ENCODE assay signal across 13 cellular contexts in the genomic region with DNA sequence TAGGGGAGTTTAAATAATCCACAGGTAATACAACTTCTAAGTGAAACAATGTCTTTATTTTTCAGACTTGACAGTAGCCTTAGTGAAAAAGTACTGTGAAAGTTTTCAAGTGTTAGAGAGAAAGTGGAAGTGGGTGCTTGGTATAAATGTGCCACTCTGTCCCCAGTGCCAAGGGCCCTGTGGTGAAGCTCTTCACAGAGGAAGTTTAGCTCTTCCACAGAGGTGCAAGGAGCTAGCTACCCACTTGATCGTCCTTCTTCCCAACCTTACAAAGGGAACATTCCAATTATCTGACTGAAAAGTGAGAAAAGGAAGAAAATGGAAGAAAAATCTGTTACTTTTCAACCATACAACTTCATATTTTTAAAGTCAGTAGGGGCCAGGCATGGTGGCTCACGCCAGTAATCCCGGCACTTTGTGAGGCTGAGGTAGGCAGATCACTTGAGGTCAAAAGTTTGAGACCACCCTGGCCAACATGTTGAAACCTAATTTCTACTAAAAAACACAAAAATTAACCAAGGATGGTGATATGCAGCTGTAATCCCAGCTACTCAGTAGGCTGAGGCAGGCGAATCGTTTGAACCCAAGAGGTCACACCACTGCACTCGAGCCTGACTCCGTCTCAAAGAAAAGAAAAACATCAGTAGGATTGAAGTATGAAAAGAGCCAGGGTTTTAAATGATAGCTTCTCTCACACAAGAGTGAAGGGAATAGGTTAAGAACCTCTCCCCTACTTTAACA. TPM values are rescaled to one million over a fixed set of nuclear protein-coding genes. Genes with fewer than 3 reads are reported as not detected.
DNase-seq lines count a peak whose midpoint lies in the region; ATAC-seq and TF ChIP-seq lines count a peak whose summit lies in the region.
"Had no signal": no experiment of that assay in that cellular context is flagged by ENCODE, and none has a peak within 500 bp of the region (broad histone marks: within the 10 kb centered on the region; RNA-seq: fewer than 3 reads in every experiment).

No MANE protein-coding gene starts in this region.

- peaks cover 86% of the 10 kb centered on the region for H3K4me1 Mint-ChIP-seq in CD4-positive, alpha-beta T cell (ENCODE audit: low read depth)
- H3K4me1 Mint-ChIP-seq in activated naive CD8-positive, alpha-beta T cell treated with anti-CD3 and anti-CD28 coated beads for 36 hours: peaks cover 72% of the 10 kb centered on the region

- POLR2A ChIA-PET in CD4-positive, alpha-beta T cell (lab: Charles Lee): interaction anchor here (0.6 to 3.9 kb wide), 14 partner anchors 8 to 86 kb away, joined by 3 to 26 read pairs (median 4); no protein-coding TSS in a partner anchor

- peak in 1 of 10 experiments; percentile 11 for DNase-seq in CD4-positive, alpha-beta T cell
- no peak for DNase-seq in activated naive CD8-positive, alpha-beta T cell treated with anti-CD3 and anti-CD28 coated beads for 36 hours
- DNase-seq in NCI-H2196 treated with DMSO at 0.1 percent for 48 hours (lab: John Stamatoyannopoulos, UW; ENCODE audit: unreplicated experiment) (no peak), psoas muscle (no peak), DMS 273 (lab: John Stamatoyannopoulos, UW; ENCODE audit: unreplicated experiment) (no peak)
- DNase-seq: occipital lobe had no signal

- no peaks in the 10 kb centered on the region for H3K9me3 ChIP-seq in CD4-positive, alpha-beta T cell (ENCODE audit: control insufficient read depth, low read length)
- no peaks in the 10 kb centered on the region for H3K9me3 ChIP-seq in psoas muscle

- peaks cover 30% of the 10 kb centered on the region for H3K36me3 Mint-ChIP-seq in CD4-positive, alpha-beta T cell (ENCODE audit: low read depth)
- H3K36me3 Mint-ChIP-seq in activated naive CD8-positive, alpha-beta T cell treated with anti-CD3 and anti-CD28 coated beads for 36 hours: peaks cover 53% of the 10 kb centered on the region

- CTCF ChIA-PET in CD4-positive, alpha-beta T cell (lab: Charles Lee): interaction anchor here (1.3 kb wide), 2 partner anchors 8 to 23 kb away, joined by 3 read pairs; no protein-coding TSS in a partner anchor

- WGBS in psoas muscle, 3 donors: 82 to 90% (median 87%) methylated on average over 7 of the region's 7 CpGs

- H3K27me3 ChIP-seq in CD4-positive, alpha-beta T cell (ENCODE audit: control insufficient read depth, insufficient read depth, low read length): no peaks in the 10 kb centered on the region
- no peaks in the 10 kb centered on the region for H3K27me3 ChIP-seq in psoas muscle (ENCODE audit: insufficient read depth in 3 of 3, low read length in 2 of 3)

- TF ChIP-seq CTCF in CD4-positive, alpha-beta T cell (IDR thresholded peaks at IDR 0.05): no peak
- TF ChIP-seq CTCF in psoas muscle (IDR thresholded peaks at IDR 0.05): no peak

- peak overlapping the region; percentile 83 for H3K4me3 Mint-ChIP-seq in CD4-positive, alpha-beta T cell
- peak overlapping the region; percentile 70 for H3K4me3 Mint-ChIP-seq in activated naive CD8-positive, alpha-beta T cell treated with anti-CD3 and anti-CD28 coated beads for 36 hours

- H3K9me3 Mint-ChIP-seq in CD4-positive, alpha-beta T cell: peaks cover 9% of the 10 kb centered on the region
- peaks cover 23% of the 10 kb centered on the region for H3K9me3 Mint-ChIP-seq in activated naive CD8-positive, alpha-beta T cell treated with anti-CD3 and anti-CD28 coated beads for 36 hours

- ATAC-seq in CD4-positive, alpha-beta T cell (ENCODE audit: poor library complexity): peak; percentile 65
- ATAC-seq in GM18873 (IDR thresholded peaks at IDR 0.05; ENCODE audit: low FRiP score, unreplicated experiment) (peak; percentile 40), HG03108 (IDR thresholded peaks at IDR 0.05; ENCODE audit: unreplicated experiment) (peak; percentile 39), psoas muscle (no peak), esophagus mucosa (no peak)

- no peaks in the 10 kb centered on the region for H3K36me3 ChIP-seq in psoas muscle (ENCODE audit: insufficient read depth in 1 of 2, low read depth in 1 of 2)

- peak overlapping the region; percentile 19 for H3K27ac ChIP-seq in CD4-positive, alpha-beta T cell (ENCODE audit: low read depth, low read length)
- no peak overlapping the region for H3K27ac ChIP-seq in psoas muscle

- H3K4me3 ChIP-seq in psoas muscle: no peak overlapping the region

- H3K4me1 ChIP-seq in psoas muscle: no peaks in the 10 kb centered on the region

- peak overlapping the region; percentile 91 for H3K27ac Mint-ChIP-seq in CD4-positive, alpha-beta T cell
- peak overlapping the region; percentile 86 for H3K27ac Mint-ChIP-seq in activated naive CD8-positive, alpha-beta T cell treated with anti-CD3 and anti-CD28 coated beads for 36 hours

- H3K27me3 Mint-ChIP-seq in CD4-positive, alpha-beta T cell: no peaks in the 10 kb centered on the region
- no peaks in the 10 kb centered on the region for H3K27me3 Mint-ChIP-seq in activated naive CD8-positive, alpha-beta T cell treated with anti-CD3 and anti-CD28 coated beads for 36 hours

- intact Hi-C loops in CD4-positive, alpha-beta T cell (cut with DNase I, micrococcal nuclease): loop anchor here in 1 of 2 experiments (2.0 to 5.0 kb wide), 2 partner anchors 15 to 36 kb away; no protein-coding TSS in a partner anchor
- intact Hi-C loops in psoas muscle (cut with DNase I): no loop called here

RNA-seq across cellular contexts. Expression of a gene that starts 41.0 kb away (rescaled TPM):
- 100 to 1,000 TPM; 661 to 698 TPM for total RNA-seq in CD4-positive, alpha-beta T cell
- total RNA-seq in activated naive CD8-positive, alpha-beta T cell treated with anti-CD3 and anti-CD28 coated beads for 36 hours: 100 to 1,000 TPM; 421 to 422 TPM
- 1 to 10 TPM; 3.9 to 7.0 (median 4.9) TPM for total RNA-seq in psoas muscle
- polyA plus RNA-seq in psoas muscle: under 1 TPM; 0.42 to 0.63 (median 0.51) TPM
- 3.5 TPM for total RNA-seq in esophagus mucosa
- total RNA-seq: dermis microvascular lymphatic vessel endothelial cell had no signal

RNA-seq across cellular contexts. Expression of a gene that starts 57.4 kb away (rescaled TPM):
- not detected for total RNA-seq in CD4-positive, alpha-beta T cell
- total RNA-seq in activated naive CD8-positive, alpha-beta T cell treated with anti-CD3 and anti-CD28 coated beads for 36 hours: not detected
- total RNA-seq in psoas muscle (not detected), esophagus mucosa (not detected)
- not detected for polyA plus RNA-seq in psoas muscle
- total RNA-seq: activated CD8-positive, alpha-beta memory T cell treated with anti-CD3 and anti-CD28 coated beads for 36 hours; dermis microvascular lymphatic vessel endothelial cell; H4; occipital lobe; RPMI7951 had no signal

Comparison
In these comparisons a context has a peak if more than half of its experiments do, and no peak if none do; other contexts are left out.
1. ATAC-seq: peak in CD4-positive, alpha-beta T cell (single experiment), GM18873 (single experiment) and HG03108 (single experiment); none in psoas muscle (0 of 4) and esophagus mucosa (single experiment).
2. RNA of a gene that starts 41.0 kb away (total RNA-seq): 661 to 698 TPM in CD4-positive, alpha-beta T cell and 421 to 422 TPM in activated naive CD8-positive, alpha-beta T cell treated with anti-CD3 and anti-CD28 coated beads for 36 hours; 3.9 to 7.0 TPM in psoas muscle and 3.5 TPM in esophagus mucosa (single experiment); every median in the first group is over 10 times any median in the second.